24 cellular contexts compared by ENCODE assay signal in the genomic region with DNA sequence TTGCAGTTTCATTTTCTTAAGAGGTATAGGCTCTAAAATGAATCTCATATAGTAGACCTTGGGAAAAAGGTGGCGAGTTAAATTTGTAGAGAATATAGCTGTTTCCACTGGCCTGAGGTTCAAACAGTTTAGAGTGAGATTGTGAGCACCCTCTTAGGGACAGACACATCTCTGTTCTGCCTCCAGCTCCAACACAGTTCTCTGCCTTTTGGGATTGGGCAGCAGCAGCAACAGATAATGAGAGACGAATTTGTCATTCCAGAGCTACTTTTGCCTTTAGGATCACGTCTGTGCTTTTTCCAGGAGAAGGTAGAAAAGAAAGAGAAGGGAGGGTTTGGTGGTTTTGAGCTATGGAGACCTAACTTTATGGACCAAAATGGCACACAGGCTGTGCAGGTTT.
"Had no signal": no experiment of that assay in that cellular context is flagged by ENCODE, and none has a peak within 500 bp of the region (broad histone marks: within the 10 kb centered on the region; RNA-seq: fewer than 3 reads in every experiment).

No MANE protein-coding gene starts in this region.

- H3K4me1 Mint-ChIP-seq: activated CD8-positive, alpha-beta memory T cell treated with anti-CD3 and anti-CD28 coated beads, Interleukin-2, amount 10 ng/mL, durations not matched to agents 7 days and 5 days; activated naive CD4-positive, alpha-beta T cell treated with anti-CD3 and anti-CD28 coated beads, Interleukin-2, amount 50 U/mL, for 24 hours; activated naive CD8-positive, alpha-beta T cell treated with anti-CD3 and anti-CD28 coated beads, Interleukin-2, amount 50 U/mL, for 24 hours; naive thymus-derived CD4-positive, alpha-beta T cell; stimulated activated effector memory CD8-positive, alpha-beta T cell treated with anti-CD3 and anti-CD28 coated beads, Interleukin-12 subunit alpha, Interleukin-12 subunit beta, amount 100 ng/mL, for 72 hours; stimulated activated naive CD8-positive, alpha-beta T cell treated with anti-CD3 and anti-CD28 coated beads, Interleukin-15, amount 100 ng/mL, for 72 hours had no signal

- H3K27me3 ChIP-seq: neural progenitor cell, right lobe of liver, thyroid gland had no signal

- H3K9ac ChIP-seq: neural progenitor cell had no signal

- H3K36me3 ChIP-seq: neural progenitor cell, right lobe of liver, thyroid gland had no signal

- H2AFZ ChIP-seq: neural progenitor cell had no signal

- H3K27ac ChIP-seq: epithelial cell of prostate, neural progenitor cell, right lobe of liver, thyroid gland had no signal

- ATAC-seq: activated CD8-positive, alpha-beta memory T cell treated with anti-CD3 and anti-CD28 coated beads, Interleukin-2, amount 10 ng/mL, durations not matched to agents 7 days and 5 days; activated CD8-positive, alpha-beta T cell treated with anti-CD3 and anti-CD28 coated beads, Interleukin-2, amount 10 ng/mL, durations not matched to agents 7 days and 5 days; activated naive CD8-positive, alpha-beta T cell treated with anti-CD3 and anti-CD28 coated beads, Interleukin-2, amount 50 U/mL, for 24 hours; left cardiac atrium; left ventricle myocardium superior; naive thymus-derived CD4-positive, alpha-beta T cell; right lobe of liver; stimulated activated effector memory CD8-positive, alpha-beta T cell treated with anti-CD3 and anti-CD28 coated beads, Interleukin-12 subunit alpha, Interleukin-12 subunit beta, amount 100 ng/mL, for 72 hours; stimulated activated naive CD8-positive, alpha-beta T cell treated with anti-CD3 and anti-CD28 coated beads, Interleukin-15, amount 100 ng/mL, for 72 hours had no signal

- H3K4me3 Mint-ChIP-seq: activated CD8-positive, alpha-beta memory T cell treated with anti-CD3 and anti-CD28 coated beads, Interleukin-2, amount 10 ng/mL, durations not matched to agents 7 days and 5 days; activated CD8-positive, alpha-beta T cell treated with anti-CD3 and anti-CD28 coated beads, Interleukin-2, amount 10 ng/mL, durations not matched to agents 7 days and 5 days; activated naive CD4-positive, alpha-beta T cell treated with anti-CD3 and anti-CD28 coated beads, Interleukin-2, amount 50 U/mL, for 24 hours; activated naive CD8-positive, alpha-beta T cell treated with anti-CD3 and anti-CD28 coated beads, Interleukin-2, amount 50 U/mL, for 24 hours; naive thymus-derived CD4-positive, alpha-beta T cell; neural progenitor cell; stimulated activated effector memory CD8-positive, alpha-beta T cell treated with anti-CD3 and anti-CD28 coated beads, Interleukin-12 subunit alpha, Interleukin-12 subunit beta, amount 100 ng/mL, for 72 hours; stimulated activated naive CD8-positive, alpha-beta T cell treated with anti-CD3 and anti-CD28 coated beads, Interleukin-15, amount 100 ng/mL, for 72 hours had no signal

- H3K36me3 Mint-ChIP-seq: activated CD8-positive, alpha-beta memory T cell treated with anti-CD3 and anti-CD28 coated beads, Interleukin-2, amount 10 ng/mL, durations not matched to agents 7 days and 5 days; activated naive CD4-positive, alpha-beta T cell treated with anti-CD3 and anti-CD28 coated beads, Interleukin-2, amount 50 U/mL, for 24 hours; naive thymus-derived CD4-positive, alpha-beta T cell; stimulated activated effector memory CD8-positive, alpha-beta T cell treated with anti-CD3 and anti-CD28 coated beads, Interleukin-12 subunit alpha, Interleukin-12 subunit beta, amount 100 ng/mL, for 72 hours had no signal

- H3K4me1 ChIP-seq: neural progenitor cell, right lobe of liver, thyroid gland had no signal

- H3K27ac Mint-ChIP-seq: activated CD8-positive, alpha-beta memory T cell treated with anti-CD3 and anti-CD28 coated beads, Interleukin-2, amount 10 ng/mL, durations not matched to agents 7 days and 5 days; activated CD8-positive, alpha-beta T cell treated with anti-CD3 and anti-CD28 coated beads, Interleukin-2, amount 10 ng/mL, durations not matched to agents 7 days and 5 days; activated naive CD4-positive, alpha-beta T cell treated with anti-CD3 and anti-CD28 coated beads, Interleukin-2, amount 50 U/mL, for 24 hours; activated naive CD8-positive, alpha-beta T cell treated with anti-CD3 and anti-CD28 coated beads, Interleukin-2, amount 50 U/mL, for 24 hours; activated T-helper 2 cell treated with anti-CD3 and anti-CD28 coated beads, Interferon-gamma antibody, Interleukin-2, Interleukin-4, amounts not matched to agents 10 μg/mL and 5 μg/mL and 100 μg/mL, durations not matched to agents 14 hours and 24 hours and 36 hours; naive thymus-derived CD4-positive, alpha-beta T cell; neural progenitor cell; stimulated activated effector memory CD8-positive, alpha-beta T cell treated with anti-CD3 and anti-CD28 coated beads, Interleukin-12 subunit alpha, Interleukin-12 subunit beta, amount 100 ng/mL, for 72 hours; stimulated activated naive CD8-positive, alpha-beta T cell treated with anti-CD3 and anti-CD28 coated beads, Interleukin-15, amount 100 ng/mL, for 72 hours had no signal

- H3K4me3 ChIP-seq: neural progenitor cell, right lobe of liver, thyroid gland had no signal

- H3K4me2 ChIP-seq: neural progenitor cell had no signal

- DNase-seq: activated CD4-positive, alpha-beta T cell treated with anti-CD3 and anti-CD28 coated beads, Interleukin-2, amount 50 U/mL, for 1 hour; activated CD8-positive, alpha-beta memory T cell treated with anti-CD3 and anti-CD28 coated beads, Interleukin-2, amount 10 ng/mL, durations not matched to agents 7 days and 5 days; activated CD8-positive, alpha-beta T cell treated with anti-CD3 and anti-CD28 coated beads, Interleukin-2, amount 10 ng/mL, durations not matched to agents 7 days and 5 days; activated naive CD8-positive, alpha-beta T cell treated with anti-CD3 and anti-CD28 coated beads, Interleukin-2, amount 50 U/mL, for 24 hours; activated T-cell treated with anti-CD3 and anti-CD28 coated beads, Interleukin-2, amount 50 U/mL, for 48 hours; amygdala; dermis blood vessel endothelial cell; effector CD4-positive, alpha-beta T cell; left cardiac atrium; left ventricle myocardium superior; midbrain; naive thymus-derived CD4-positive, alpha-beta T cell; posterior cingulate gyrus; right lobe of liver; stimulated activated CD4-positive, alpha-beta T cell treated with anti-CD3 and anti-CD28 coated beads, Interleukin-12 subunit alpha, Interleukin-12 subunit beta, amount 100 ng/mL, for 4 hours; stimulated activated CD4-positive, alpha-beta T cell treated with anti-CD3 and anti-CD28 coated beads, Interleukin-4, amount 100 ng/mL, for 24 hours; stimulated activated naive CD8-positive, alpha-beta T cell treated with anti-CD3 and anti-CD28 coated beads, Interleukin-15, amount 100 ng/mL, for 72 hours; T-helper 2 cell; thyroid gland had no signal

- H3K9me3 Mint-ChIP-seq: activated naive CD4-positive, alpha-beta T cell treated with anti-CD3 and anti-CD28 coated beads, Interleukin-2, amount 50 U/mL, for 24 hours; activated naive CD8-positive, alpha-beta T cell treated with anti-CD3 and anti-CD28 coated beads, Interleukin-2, amount 50 U/mL, for 24 hours; activated T-helper 2 cell treated with anti-CD3 and anti-CD28 coated beads, Interferon-gamma antibody, Interleukin-2, Interleukin-4, amounts not matched to agents 10 μg/mL and 5 μg/mL and 100 μg/mL, durations not matched to agents 14 hours and 24 hours and 36 hours; stimulated activated effector memory CD8-positive, alpha-beta T cell treated with anti-CD3 and anti-CD28 coated beads, Interleukin-12 subunit alpha, Interleukin-12 subunit beta, amount 100 ng/mL, for 72 hours; stimulated activated naive CD8-positive, alpha-beta T cell treated with anti-CD3 and anti-CD28 coated beads, Interleukin-15, amount 100 ng/mL, for 72 hours had no signal

- H3K9me3 ChIP-seq: right lobe of liver, thyroid gland had no signal

- H3K27me3 Mint-ChIP-seq: activated CD8-positive, alpha-beta memory T cell treated with anti-CD3 and anti-CD28 coated beads, Interleukin-2, amount 10 ng/mL, durations not matched to agents 7 days and 5 days; activated naive CD4-positive, alpha-beta T cell treated with anti-CD3 and anti-CD28 coated beads, Interleukin-2, amount 50 U/mL, for 24 hours; activated naive CD8-positive, alpha-beta T cell treated with anti-CD3 and anti-CD28 coated beads, Interleukin-2, amount 50 U/mL, for 24 hours; naive thymus-derived CD4-positive, alpha-beta T cell; stimulated activated naive CD8-positive, alpha-beta T cell treated with anti-CD3 and anti-CD28 coated beads, Interleukin-15, amount 100 ng/mL, for 72 hours had no signal
